Comparison of ENCODE assay signal across 20 cellular contexts in genomic region chr9:12698986-12699385, GRCh38. TPM values are rescaled to one million over a fixed set of nuclear protein-coding genes. Genes with fewer than 3 reads are reported as not detected.
DNase-seq lines count a peak whose midpoint lies in the region; ATAC-seq, FAIRE-seq and TF ChIP-seq lines count a peak whose summit lies in the region.
"Had no signal": no experiment of that assay in that cellular context is flagged by ENCODE, and none has a peak within 500 bp of the region (broad histone marks: within the 10 kb centered on the region; RNA-seq: fewer than 3 reads in every experiment).

No MANE protein-coding gene starts in this region.

- POLR2A ChIA-PET in A673 (lab: Charles Lee; ENCODE audit: low non-redundant PET) (no interaction called here), HEK293 (lab: Yijun Ruan, JAX) (no interaction called here)

- intact Hi-C loops in A673 (cut with micrococcal nuclease; ENCODE audit: unreplicated experiment) = no loop called here
- intact Hi-C loops in lower lobe of right lung (cut with DNase I) = no loop called here

- DNase-seq in A673 (ENCODE audit: low spot score) = no peak
- peak in 1 of 2 donors; percentile 26 for DNase-seq in cardiac fibroblast (ENCODE audit: low read depth in 2 of 2)
- no peak for DNase-seq in lower lobe of right lung
- no peak for DNase-seq in urothelium cell line (ENCODE audit: low spot score)
- DNase-seq in NCI-H748 (lab: John Stamatoyannopoulos, UW; ENCODE audit: unreplicated experiment) = no peak
- DNase-seq in activated gamma-delta T cell treated with Interleukin-2 at 50 U/mL for 16 hours = no peak
- DNase-seq: activated CD4-positive, alpha-beta T cell treated with anti-CD3 and anti-CD28 coated beads, Interleukin-2, amount 10 ng/mL, durations not matched to agents 7 days and 5 days; activated CD8-positive, alpha-beta memory T cell treated with anti-CD3 and anti-CD28 coated beads, Interleukin-2, amount 50 U/mL, for 4 hours; activated gamma-delta T cell; amniotic stem cell; natural killer cell; NCI-H774; stimulated activated CD4-positive, alpha-beta T cell treated with anti-CD3 and anti-CD28 coated beads, Interleukin-2, amount 100 ng/mL, for 24 hours; stimulated activated naive CD8-positive, alpha-beta T cell treated with anti-CD3 and anti-CD28 coated beads, Interleukin-15, amount 100 ng/mL, for 72 hours had no signal

- H3K4me3 ChIP-seq in A673 (ENCODE audit: low read depth, low read length, poor library complexity, severe bottlenecking) = no peak overlapping the region
- no peak overlapping the region for H3K4me3 ChIP-seq in HEK293 (ENCODE audit: low read depth, low read length)
- no peak overlapping the region for H3K4me3 ChIP-seq in cardiac fibroblast (replicated peaks in 1 of 2; ENCODE audit: low read depth in 2 of 2, low read length in 2 of 2)
- no peak overlapping the region for H3K4me3 ChIP-seq in lower lobe of right lung
- H3K4me3 ChIP-seq: BLaER1 treated with 17β-estradiol and CSF1 and Interleukin-3, amounts not matched to agents 10 nM and 100 nM; gastroesophageal sphincter had no signal

- ATAC-seq in lower lobe of right lung = no peak
- ATAC-seq in GM19035 (IDR thresholded peaks at IDR 0.05; ENCODE audit: unreplicated experiment) = no peak
- ATAC-seq: natural killer cell; stimulated activated naive CD8-positive, alpha-beta T cell treated with anti-CD3 and anti-CD28 coated beads, Interleukin-15, amount 100 ng/mL, for 72 hours had no signal

- no peak for FAIRE-seq in urothelium cell line (lab: Jason Lieb, UNC)
- FAIRE-seq: GM12892 had no signal

- TF ChIP-seq CTCF in A673 (conservative IDR thresholded peaks at IDR 0.05; ENCODE audit: low read depth, low read length) (peak; percentile 42; the same call in 1 of the 2 replicates), HEK293 (tag by site-specific recombination; IDR thresholded peaks at IDR 0.05) (no peak), cardiac fibroblast (IDR thresholded peaks at IDR 0.05; ENCODE audit: low read depth, low read length) (peak; percentile 13), lower lobe of right lung (IDR thresholded peaks at IDR 0.05) (no peak)

- H3K27ac ChIP-seq in A673 (ENCODE audit: low read depth, low read length, poor library complexity, severe bottlenecking) = no peak overlapping the region
- H3K27ac ChIP-seq in HEK293 (ENCODE audit: extremely low read depth, low read depth, low read length) = no peak overlapping the region
- peak overlapping the region; percentile 25 for H3K27ac ChIP-seq in lower lobe of right lung
- H3K27ac ChIP-seq: BLaER1 treated with 17β-estradiol and CSF1 and Interleukin-3, amounts not matched to agents 10 nM and 100 nM; parathyroid adenoma had no signal

- H3K4me1 ChIP-seq in A673 (ENCODE audit: insufficient read depth, low read length, poor library complexity, severe bottlenecking) (peaks cover 27% of the 10 kb centered on the region), HEK293 (ENCODE audit: control insufficient read depth, insufficient read depth, low read length) (peaks cover 19% of the 10 kb centered on the region), lower lobe of right lung (peaks cover 14% of the 10 kb centered on the region)
- H3K4me1 ChIP-seq: parathyroid adenoma had no signal

- H3K36me3 ChIP-seq in A673 (ENCODE audit: insufficient read depth, low read length, poor library complexity, severe bottlenecking) (no peaks in the 10 kb centered on the region), HEK293 (ENCODE audit: control insufficient read depth in 2 of 2, insufficient read depth in 1 of 2, low read length in 2 of 2) (no peaks in the 10 kb centered on the region), lower lobe of right lung (no peaks in the 10 kb centered on the region)
- H3K36me3 ChIP-seq: BLaER1 treated with 17β-estradiol and CSF1 and Interleukin-3, amounts not matched to agents 10 nM and 100 nM; gastroesophageal sphincter had no signal

- no peaks in the 10 kb centered on the region for H3K27me3 ChIP-seq in A673 (replicated peaks; ENCODE audit: insufficient read depth, low read depth, low read length, poor library complexity)
- no peaks in the 10 kb centered on the region for H3K27me3 ChIP-seq in lower lobe of right lung (ENCODE audit: low read depth)
- H3K27me3 ChIP-seq: BLaER1 treated with 17β-estradiol and CSF1 and Interleukin-3, amounts not matched to agents 10 nM and 100 nM; gastroesophageal sphincter had no signal

- BruUV-seq in A673 (replicated peaks; lab: Mats Ljungman, UMichigan) = no TSS peak

- H3K9me3 ChIP-seq in A673 (ENCODE audit: low read depth, low read length, poor library complexity, severe bottlenecking) (no peaks in the 10 kb centered on the region), HEK293 (ENCODE audit: control insufficient read depth, insufficient read depth, low read depth, low read length) (no peaks in the 10 kb centered on the region), lower lobe of right lung (no peaks in the 10 kb centered on the region)
- H3K9me3 ChIP-seq: BLaER1 treated with 17β-estradiol and CSF1 and Interleukin-3, amounts not matched to agents 10 nM and 100 nM; gastroesophageal sphincter had no signal

- CTCF ChIA-PET in A673 (lab: Charles Lee) (interaction anchor here (0.8 kb wide), 1 partner anchor 58 kb away, joined by 3 read pairs; no protein-coding TSS in a partner anchor), HEK293 (lab: Yijun Ruan, JAX) (interaction anchor here (0.5 to 1.8 kb wide), 7 partner anchors 19 to 1059 kb away, joined by 3 to 5 read pairs (median 3); no protein-coding TSS in a partner anchor)

TF ChIP-seq in HEK293, 187 proteins besides CTCF, POLR2A, EP300 and RAD21:
- TF ChIP-seq ZNF23 (tag by site-specific recombination; IDR thresholded peaks at IDR 0.05; ENCODE audit: borderline replicate concordance) (no peak), ZNF658 (tag by site-specific recombination; IDR thresholded peaks at IDR 0.05) (no peak), ZNF10 (tag by site-specific recombination; IDR thresholded peaks at IDR 0.05) (peak; percentile 60; the same call in 1 of the 2 replicates)

RNA-seq across cellular contexts. Expression of gene TYRP1, which starts 5.8 kb away (rescaled TPM):
- total RNA-seq in A673 (2021) (0.94 and 1.5 TPM in 2 replicates), lower lobe of right lung (5.8 TPM)
- total RNA-seq: activated CD4-positive, alpha-beta T cell treated with anti-CD3 and anti-CD28 coated beads, Interleukin-2, amount 10 ng/mL, durations not matched to agents 7 days and 5 days; natural killer cell had no signal

Comparison
In these comparisons a context has a peak if more than half of its experiments do, and no peak if none do; other contexts are left out.
1. CTCF ChIP-seq: peak in A673 (single experiment) and cardiac fibroblast (single experiment); none in HEK293 (single experiment) and lower lobe of right lung (single experiment).